In genomic region chr7:18437086-18437485, GRCh38 we compare ENCODE assay signal across 23 cellular contexts. TPM values are rescaled to one million over a fixed set of nuclear protein-coding genes. Genes with fewer than 3 reads are reported as not detected.
DNase-seq lines count a peak whose midpoint lies in the region; ATAC-seq and TF ChIP-seq lines count a peak whose summit lies in the region.
"Had no signal": no experiment of that assay in that cellular context is flagged by ENCODE, and none has a peak within 500 bp of the region (broad histone marks: within the 10 kb centered on the region; RNA-seq: fewer than 3 reads in every experiment).

No MANE protein-coding gene starts in this region.

- ATAC-seq in HG03354 (IDR thresholded peaks at IDR 0.05; ENCODE audit: poor library complexity, severe bottlenecking, unreplicated experiment): no peak
- ATAC-seq: PC-3 had no signal

- H3K36me3 Mint-ChIP-seq in T-helper 2 cell treated with Interferon-gamma antibody and Interleukin-4, amounts not matched to agents 5 μg/mL and 100 μg/mL, for 36 hours (ENCODE audit: low read depth): no peaks in the 10 kb centered on the region
- H3K36me3 Mint-ChIP-seq: CD4-positive, alpha-beta memory T cell had no signal

- H3K4me3 Mint-ChIP-seq in T-helper 2 cell treated with Interferon-gamma antibody and Interleukin-4, amounts not matched to agents 5 μg/mL and 100 μg/mL, for 36 hours: no peak overlapping the region

- H3K27me3 Mint-ChIP-seq in T-helper 2 cell treated with Interferon-gamma antibody and Interleukin-4, amounts not matched to agents 5 μg/mL and 100 μg/mL, for 36 hours (ENCODE audit: low read depth): no peaks in the 10 kb centered on the region
- H3K27me3 Mint-ChIP-seq: CD4-positive, alpha-beta memory T cell had no signal

- H3K4me3 ChIP-seq in choroid plexus epithelial cell (ENCODE audit: low read depth, low read length) (no peak overlapping the region), fibroblast of villous mesenchyme (ENCODE audit: low read depth, low read length) (no peak overlapping the region)
- H3K4me3 ChIP-seq: BLaER1 treated with 17β-estradiol and CSF1 and Interleukin-3, amounts not matched to agents 10 nM and 100 nM; SK-N-MC had no signal

- no peak for TF ChIP-seq CTCF in choroid plexus epithelial cell (conservative IDR thresholded peaks at IDR 0.05; ENCODE audit: low read depth, low read length)
- no peak for TF ChIP-seq CTCF in fibroblast of villous mesenchyme (IDR thresholded peaks at IDR 0.05; ENCODE audit: insufficient read depth, low read depth, low read length)

- H3K27ac Mint-ChIP-seq in T-helper 2 cell treated with Interferon-gamma antibody and Interleukin-4, amounts not matched to agents 5 μg/mL and 100 μg/mL, for 36 hours: no peak overlapping the region
- H3K27ac Mint-ChIP-seq: CD4-positive, alpha-beta memory T cell had no signal

- no peaks in the 10 kb centered on the region for H3K4me1 Mint-ChIP-seq in T-helper 2 cell treated with Interferon-gamma antibody and Interleukin-4, amounts not matched to agents 5 μg/mL and 100 μg/mL, for 36 hours (ENCODE audit: low read depth)
- H3K4me1 Mint-ChIP-seq: CD4-positive, alpha-beta memory T cell had no signal

- no peaks in the 10 kb centered on the region for H3K9me3 Mint-ChIP-seq in T-helper 2 cell treated with Interferon-gamma antibody and Interleukin-4, amounts not matched to agents 5 μg/mL and 100 μg/mL, for 36 hours
- H3K9me3 Mint-ChIP-seq: CD4-positive, alpha-beta memory T cell had no signal

- DNase-seq in DMS 273 (lab: John Stamatoyannopoulos, UW; ENCODE audit: unreplicated experiment) (peak; percentile 29), DMS 273 treated with DMSO at 0.1 percent for 48 hours (lab: John Stamatoyannopoulos, UW) (no peak), choroid plexus epithelial cell (ENCODE audit: low read depth) (peak; percentile 43), fibroblast of villous mesenchyme (ENCODE audit: low read depth) (peak; percentile 43), cerebellum (ENCODE audit: low spot score) (no peak)
- no peak for DNase-seq in stimulated activated CD4-positive, alpha-beta T cell treated with anti-CD3 and anti-CD28 coated beads, Interleukin-1b, Interleukin-23, amount 100 ng/mL, for 48 hours
- DNase-seq in T-helper 2 cell treated with Interferon-gamma antibody and Interleukin-4, amounts not matched to agents 5 μg/mL and 100 μg/mL, for 36 hours (ENCODE audit: low spot score): no peak
- DNase-seq: ACHN; Caco-2; CD4-positive, alpha-beta memory T cell; DMS153; GOT3; NCI-H1105; NCI-H146; NCI-H2029 treated with DMSO at 0.1 percent for 48 hours; NCI-H226; NCI-H524 treated with DMSO at 0.1 percent for 48 hours; PC-3; RPMI8226; SHP77 had no signal

RNA-seq across cellular contexts. Expression of gene HDAC9, which starts 58.5 kb away (rescaled TPM):
- total RNA-seq in fibroblast of villous mesenchyme (16.8 and 25.8 TPM in 2 replicates), cerebellum (62.0 TPM)

Comparison
In these comparisons a context has a peak if more than half of its experiments do, and no peak if none do; other contexts are left out.
1. DNase-seq: peak in DMS 273 (single experiment), choroid plexus epithelial cell (single experiment) and fibroblast of villous mesenchyme (single experiment); none in DMS 273 treated with DMSO at 0.1 percent for 48 hours (single experiment), stimulated activated CD4-positive, alpha-beta T cell treated with anti-CD3 and anti-CD28 coated beads, Interleukin-1b, Interleukin-23, amount 100 ng/mL, for 48 hours (single experiment), T-helper 2 cell treated with Interferon-gamma antibody and Interleukin-4, amounts not matched to agents 5 μg/mL and 100 μg/mL, for 36 hours (single experiment) and cerebellum (single experiment).